Comparison of ENCODE assay signal across 8 cellular contexts in genomic region chr1:225427249-225428065, GRCh38. TPM values are rescaled to one million over a fixed set of nuclear protein-coding genes. Genes with fewer than 3 reads are reported as not detected.
DNase-seq lines count a peak whose midpoint lies in the region; ATAC-seq and TF ChIP-seq lines count a peak whose summit lies in the region.

TSS of gene LBR (minus strand) at chr1:225428038. CDS start at chr1:225424075, 3,963 bp downstream.

- CTCF ChIA-PET in RWPE1 (lab: Yijun Ruan, JAX) = interaction anchor here (0.6 to 2.5 kb wide), 6 partner anchors 34 to 560 kb away, joined by 3 to 14 read pairs (median 4); no protein-coding TSS in a partner anchor

- intact Hi-C loops in left colon (cut with DNase I, micrococcal nuclease) = no loop called here

- peak within 1 kb of the TSS; percentile 75 for H3K4me3 Mint-ChIP-seq in chondrocyte (ENCODE audit: unreplicated experiment)

- no peaks in the 10 kb centered on the region for H3K27me3 Mint-ChIP-seq in chondrocyte (ENCODE audit: low read depth)

- H3K36me3 Mint-ChIP-seq in chondrocyte (ENCODE audit: low read depth) = no peaks in the 10 kb centered on the region

- peak within 1 kb of the TSS; percentile 90 for H3K27ac Mint-ChIP-seq in chondrocyte (ENCODE audit: unreplicated experiment)

- peak within 1 kb of the TSS; percentile 94 for H3K27ac ChIP-seq in RWPE1

- peaks cover 65% of the 10 kb centered on the region for H3K4me1 Mint-ChIP-seq in chondrocyte (ENCODE audit: low read depth)

- peak; percentile 44 for DNase-seq in stimulated activated naive CD4-positive, alpha-beta T cell treated with Interleukin-2 at 50 U/mL for 16 hours (lab: John Stamatoyannopoulos, UW)
- DNase-seq in stimulated activated naive CD4-positive, alpha-beta T cell (lab: John Stamatoyannopoulos, UW) = no peak
- peak; percentile 41 for DNase-seq in RWPE1 (ENCODE audit: low spot score)
- DNase-seq in chondrocyte (ENCODE audit: low spot score) = no peak
- peak in 1 of 2 donors; percentile 62 for DNase-seq in left colon
- peak; percentile 11 for DNase-seq in stimulated activated CD8-positive, alpha-beta memory T cell treated with anti-CD3 and anti-CD28 coated beads, Interleukin-12 subunit alpha, Interleukin-12 subunit beta, amount 100 ng/mL, for 1 hour (ENCODE audit: low read depth)
- no peak for DNase-seq in DMS153 (lab: John Stamatoyannopoulos, UW)

- ATAC-seq in HG02852 (IDR thresholded peaks at IDR 0.05; ENCODE audit: unreplicated experiment) (peak; percentile 35), left colon (peak; percentile 29)

- POLR2A ChIA-PET in RWPE1 (lab: Yijun Ruan, JAX; ENCODE audit: low non-redundant PET) = interaction anchor here (0.6 kb wide), 1 partner anchor 496 kb away, joined by 4 read pairs; no protein-coding TSS in a partner anchor

- TF ChIP-seq CTCF in RWPE1 (conservative IDR thresholded peaks at IDR 0.05; ENCODE audit: low read depth) = no peak
- TF ChIP-seq CTCF in chondrocyte (IDR thresholded peaks at IDR 0.05) = no peak

- no peaks in the 10 kb centered on the region for H3K9me3 Mint-ChIP-seq in chondrocyte (ENCODE audit: low read depth)

RNA-seq across cellular contexts. Expression of gene LBR, which starts in this region (rescaled TPM):
- total RNA-seq in chondrocyte = 22.7 to 29.0 TPM (median 24.4 TPM) in 3 replicates
- total RNA-seq in left colon = 10 to 100 TPM; 85.2 to 88.5 TPM

Comparison
In these comparisons a context has a peak if more than half of its experiments do, and no peak if none do; other contexts are left out.
1. DNase-seq: peak in stimulated activated naive CD4-positive, alpha-beta T cell treated with Interleukin-2 at 50 U/mL for 16 hours (single experiment), RWPE1 (single experiment) and stimulated activated CD8-positive, alpha-beta memory T cell treated with anti-CD3 and anti-CD28 coated beads, Interleukin-12 subunit alpha, Interleukin-12 subunit beta, amount 100 ng/mL, for 1 hour (single experiment); none in stimulated activated naive CD4-positive, alpha-beta T cell (0 of 6), chondrocyte (single experiment) and DMS153 (single experiment).